ENCODE assay signal across 1 cellular context in genomic region chr5:143641549-143641955, GRCh38.
A peak's percentile ranks its signal among the peaks of the same experiment; 100 is the strongest.
TF ChIP-seq lines count a peak whose summit lies in the region.

No MANE protein-coding gene starts in this region.

TF ChIP-seq in HEK293, 187 proteins besides CTCF, POLR2A, EP300 and RAD21 (continued from another document):
- TF ChIP-seq PRDM4 (tag by site-specific recombination; IDR thresholded peaks at IDR 0.05) (peak; percentile 98), ZNF404 (tag by site-specific recombination; IDR thresholded peaks at IDR 0.05) (no peak), KLF8 (tag by site-specific recombination; IDR thresholded peaks at IDR 0.05) (no peak), ZNF18 (tag by site-specific recombination; IDR thresholded peaks at IDR 0.05) (peak; percentile 32; the same call in 1 of the 2 replicates)
